Comparison of ENCODE assay signal across 22 cellular contexts in the genomic region with DNA sequence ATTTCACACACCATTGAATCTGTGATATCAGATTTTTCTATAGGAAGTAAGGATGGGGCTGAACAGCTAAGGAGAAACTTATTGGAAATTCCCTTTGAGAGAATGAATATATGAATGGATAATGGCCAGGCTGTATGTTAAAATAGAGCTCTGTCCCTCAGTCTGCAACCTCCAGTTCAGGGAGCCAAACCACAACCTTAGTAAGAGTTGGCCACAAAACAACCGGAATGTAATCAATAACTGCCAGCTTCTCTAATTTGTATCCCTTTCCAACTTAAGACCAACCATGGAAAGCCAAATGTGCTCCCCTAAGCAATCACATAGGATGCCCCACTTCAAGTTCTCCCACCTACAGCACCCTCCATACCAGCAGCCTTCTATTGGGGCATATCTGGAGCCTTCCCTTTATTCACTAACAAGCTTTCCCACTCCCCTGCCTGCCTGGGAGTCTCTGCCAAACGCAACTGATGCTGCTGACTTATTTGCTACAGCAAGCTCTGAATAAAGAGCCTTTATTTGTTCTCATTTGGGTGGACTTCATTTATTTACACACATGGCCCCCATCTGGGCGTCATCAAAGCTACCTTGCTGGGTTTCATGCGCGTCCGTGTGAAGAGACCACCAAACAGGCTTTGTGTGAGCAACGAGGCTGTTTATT.
"Had no signal": no experiment of that assay in that cellular context is flagged by ENCODE, and none has a peak within 500 bp of the region (broad histone marks: within the 10 kb centered on the region; RNA-seq: fewer than 3 reads in every experiment).

No MANE protein-coding gene starts in this region.

- ATAC-seq: activated CD4-positive, CD25-positive, alpha-beta regulatory T cell treated with anti-CD3 and anti-CD28 coated beads, Interleukin-2, amount 50 U/mL, for 24 hours; activated CD8-positive, alpha-beta T cell treated with anti-CD3 and anti-CD28 coated beads, Interleukin-2, amount 10 ng/mL, durations not matched to agents 7 days and 5 days; left lobe of liver; natural killer cell treated with Interleukin-12 subunit alpha and Interleukin-12 subunit beta and Interleukin-15 and Interleukin-18, amount 100 ng/mL, for 72 hours had no signal

- H3K4me3 Mint-ChIP-seq: activated CD4-positive, alpha-beta T cell treated with anti-CD3 and anti-CD28 coated beads, Interleukin-2, amount 10 ng/mL, durations not matched to agents 7 days and 5 days; activated CD8-positive, alpha-beta T cell treated with anti-CD3 and anti-CD28 coated beads, Interleukin-2, amount 10 ng/mL, durations not matched to agents 7 days and 5 days; activated naive CD8-positive, alpha-beta T cell treated with anti-CD3 and anti-CD28 coated beads, Interleukin-2, amount 10 ng/mL, durations not matched to agents 7 days and 5 days; activated T-cell treated with anti-CD3 and anti-CD28 coated beads, Interleukin-2, amount 50 U/mL, for 24 hours; mesothelial cell of epicardium; natural killer cell treated with Interleukin-12 subunit alpha and Interleukin-12 subunit beta and Interleukin-15 and Interleukin-18, amount 100 ng/mL, for 72 hours had no signal

- H3K27ac ChIP-seq: brain microvascular endothelial cell, colonic mucosa, thyroid gland had no signal

- H3K4me3 ChIP-seq: colonic mucosa, lung, thyroid gland had no signal

- H3K27me3 ChIP-seq: colonic mucosa, thyroid gland had no signal

- DNase-seq: activated CD4-positive, alpha-beta T cell treated with anti-CD3 and anti-CD28 coated beads, Interleukin-2, amount 10 ng/mL, durations not matched to agents 7 days and 5 days; activated CD8-positive, alpha-beta T cell treated with anti-CD3 and anti-CD28 coated beads, Interleukin-2, amount 10 ng/mL, durations not matched to agents 7 days and 5 days; activated naive CD4-positive, alpha-beta T cell treated with Interleukin-2 at 50 U/mL for 16 hours; activated naive CD8-positive, alpha-beta T cell treated with anti-CD3 and anti-CD28 coated beads, Interleukin-2, amount 10 ng/mL, durations not matched to agents 7 days and 5 days; activated T-cell treated with anti-CD3 and anti-CD28 coated beads, Interleukin-2, amount 50 U/mL, for 24 hours; amygdala; brain microvascular endothelial cell; central memory CD4-positive, alpha-beta T cell; colonic mucosa; kidney; nucleus accumbens; stimulated activated CD4-positive, alpha-beta T cell treated with anti-CD3 and anti-CD28 coated beads, Interleukin-2, amount 100 ng/mL, for 24 hours; stimulated activated naive CD4-positive, alpha-beta T cell treated with Interleukin-2 at 50 U/mL for 16 hours; T-helper 1 cell; T1000; thyroid gland had no signal

- H3K36me3 ChIP-seq: brain microvascular endothelial cell, colonic mucosa, thyroid gland had no signal

- H3K4me1 Mint-ChIP-seq: activated CD4-positive, alpha-beta T cell treated with anti-CD3 and anti-CD28 coated beads, Interleukin-2, amount 10 ng/mL, durations not matched to agents 7 days and 5 days; activated naive CD8-positive, alpha-beta T cell treated with anti-CD3 and anti-CD28 coated beads, Interleukin-2, amount 10 ng/mL, durations not matched to agents 7 days and 5 days; mesothelial cell of epicardium had no signal

- H3K27ac Mint-ChIP-seq: activated CD4-positive, alpha-beta T cell treated with anti-CD3 and anti-CD28 coated beads, Interleukin-2, amount 10 ng/mL, durations not matched to agents 7 days and 5 days; activated CD8-positive, alpha-beta T cell treated with anti-CD3 and anti-CD28 coated beads, Interleukin-2, amount 10 ng/mL, durations not matched to agents 7 days and 5 days; activated naive CD8-positive, alpha-beta T cell treated with anti-CD3 and anti-CD28 coated beads, Interleukin-2, amount 10 ng/mL, durations not matched to agents 7 days and 5 days; activated T-cell treated with anti-CD3 and anti-CD28 coated beads, Interleukin-2, amount 50 U/mL, for 24 hours; activated T-helper 2 cell treated with anti-CD3 and anti-CD28 coated beads, Interferon-gamma antibody, Interleukin-2, Interleukin-4, amounts not matched to agents 10 μg/mL and 5 μg/mL and 100 μg/mL, durations not matched to agents 14 hours and 24 hours and 36 hours; mesothelial cell of epicardium; natural killer cell treated with Interleukin-12 subunit alpha and Interleukin-12 subunit beta and Interleukin-15 and Interleukin-18, amount 100 ng/mL, for 72 hours had no signal

- H3K9me3 Mint-ChIP-seq: activated T-cell treated with anti-CD3 and anti-CD28 coated beads, Interleukin-2, amount 50 U/mL, for 24 hours; activated T-helper 2 cell treated with anti-CD3 and anti-CD28 coated beads, Interferon-gamma antibody, Interleukin-2, Interleukin-4, amounts not matched to agents 10 μg/mL and 5 μg/mL and 100 μg/mL, durations not matched to agents 14 hours and 24 hours and 36 hours; natural killer cell treated with Interleukin-12 subunit alpha and Interleukin-12 subunit beta and Interleukin-15 and Interleukin-18, amount 100 ng/mL, for 72 hours had no signal

- H3K4me1 ChIP-seq: colonic mucosa, thyroid gland had no signal

- H3K9me3 ChIP-seq: colonic mucosa, thyroid gland had no signal

- H3K36me3 Mint-ChIP-seq: activated naive CD8-positive, alpha-beta T cell treated with anti-CD3 and anti-CD28 coated beads, Interleukin-2, amount 10 ng/mL, durations not matched to agents 7 days and 5 days; mesothelial cell of epicardium; natural killer cell treated with Interleukin-12 subunit alpha and Interleukin-12 subunit beta and Interleukin-15 and Interleukin-18, amount 100 ng/mL, for 72 hours had no signal
